In genomic region chr4:121156822-121157769, GRCh38 we compare ENCODE assay signal across 8 cellular contexts.
A peak's percentile ranks its signal among the peaks of the same experiment; 100 is the strongest.
DNase-seq lines count a peak whose midpoint lies in the region; ATAC-seq and TF ChIP-seq lines count a peak whose summit lies in the region.

No MANE protein-coding gene starts in this region.

- TF ChIP-seq CTCF in OCI-LY3 (IDR thresholded peaks at IDR 0.05; ENCODE audit: low read depth, low read length): no peak
- no peak for TF ChIP-seq CTCF in astrocyte of the cerebellum (IDR thresholded peaks at IDR 0.05; ENCODE audit: low read depth, low read length, missing control alignments)

- peak overlapping the region; percentile 81; the same call in 1 of the 2 replicates for H2AFZ ChIP-seq in OCI-LY3 (ENCODE audit: low read depth, low read length)

- no peak overlapping the region for H3K27ac ChIP-seq in OCI-LY3 (ENCODE audit: low read length)

- H3K9ac ChIP-seq in OCI-LY3 (ENCODE audit: low read length) (peak overlapping the region; percentile 28; the same call in 1 of the 2 replicates), iPS-15b (ENCODE audit: low read depth, low read length) (no peak overlapping the region)

- H3K36me3 ChIP-seq in OCI-LY3 (replicated peaks; ENCODE audit: low read depth, low read length) (no peaks in the 10 kb centered on the region), iPS-15b (ENCODE audit: control insufficient read depth, insufficient read depth, low read length) (no peaks in the 10 kb centered on the region)

- H3K4me1 ChIP-seq in OCI-LY3 (ENCODE audit: low read length) (peaks cover 6% of the 10 kb centered on the region; the same call in 1 of the 2 replicates), iPS-15b (ENCODE audit: control insufficient read depth, insufficient read depth, low read length) (no peaks in the 10 kb centered on the region)

- no peaks in the 10 kb centered on the region for H3K79me2 ChIP-seq in OCI-LY3 (ENCODE audit: low read length)

- DNase-seq in EH (ENCODE audit: low read depth): peak; percentile 47
- no peak for DNase-seq in astrocyte of the cerebellum (ENCODE audit: low read depth)
- DNase-seq in skeletal muscle cell (ENCODE audit: low read depth): no peak
- no peak for DNase-seq in NCI-H446 treated with DMSO at 0.1 percent for 48 hours (lab: John Stamatoyannopoulos, UW)
- no peak for DNase-seq in NCI-H526 treated with DMSO at 0.1 percent for 48 hours (lab: John Stamatoyannopoulos, UW)

- no peak for ATAC-seq in HG03571 (IDR thresholded peaks at IDR 0.05; ENCODE audit: unreplicated experiment)

- H3K4me3 ChIP-seq in OCI-LY3 (ENCODE audit: low read length) (peak overlapping the region; percentile 80), astrocyte of the cerebellum (ENCODE audit: low read depth, low read length) (peak overlapping the region; percentile 47), iPS-15b (ENCODE audit: low read depth, low read length) (peak overlapping the region; percentile 68), skeletal muscle cell (ENCODE audit: low read depth, low read length) (peak overlapping the region; percentile 53)

- in situ Hi-C loops in astrocyte of the cerebellum (cut with HindIII; ENCODE audit: low sequenced_read_pairs): no loop called here

- H3K9me3 ChIP-seq in OCI-LY3 (ENCODE audit: insufficient read depth, low read length) (no peaks in the 10 kb centered on the region), iPS-15b (ENCODE audit: control insufficient read depth, insufficient read depth, low read length) (no peaks in the 10 kb centered on the region)

- no peaks in the 10 kb centered on the region for H4K20me1 ChIP-seq in OCI-LY3 (ENCODE audit: insufficient read depth, low read length)

- peak overlapping the region; percentile 71 for H3K4me2 ChIP-seq in OCI-LY3 (ENCODE audit: low read length)

- no peaks in the 10 kb centered on the region for H3K27me3 ChIP-seq in OCI-LY3 (ENCODE audit: low read depth, low read length)
- peaks cover 11% of the 10 kb centered on the region for H3K27me3 ChIP-seq in iPS-15b (ENCODE audit: control insufficient read depth, insufficient read depth, low read length)
